10 cellular contexts compared by ENCODE assay signal in genomic region chr7:76568742-76569141, GRCh38. TPM values are rescaled to one million over a fixed set of nuclear protein-coding genes. Genes with fewer than 3 reads are reported as not detected.
A peak's percentile ranks its signal among the peaks of the same experiment; 100 is the strongest.
DNase-seq lines count a peak whose midpoint lies in the region; ATAC-seq and TF ChIP-seq lines count a peak whose summit lies in the region.
"Not testable (repeated sequence)": the region's sequence is repeated elsewhere in the genome, so short reads cannot be mapped to it uniquely, and the experiment has no call there.
"Had no signal": no experiment of that assay in that cellular context is flagged by ENCODE, and none has a peak within 500 bp of the region (broad histone marks: within the 10 kb centered on the region; RNA-seq: fewer than 3 reads in every experiment).

No MANE protein-coding gene starts in this region.

- H2BK120ac ChIP-seq in IMR-90 (ENCODE audit: low read depth, low read length), result not testable (repeated sequence)

- H3K56ac ChIP-seq in IMR-90 (ENCODE audit: extremely low read depth, insufficient read depth, low read length), result not testable (repeated sequence)

- H3K9me3 ChIP-seq in IMR-90 (ENCODE audit: control insufficient read depth, insufficient read depth, low read length); liver (ENCODE audit: control insufficient read depth in 4 of 4, low read length in 3 of 4): not testable (repeated sequence)

- not testable (repeated sequence) for H2AK9ac ChIP-seq in IMR-90 (replicated peaks; ENCODE audit: low read depth, low read length, poor library complexity)

- H4K91ac ChIP-seq in IMR-90 (ENCODE audit: insufficient read depth, low read depth, low read length), result not testable (repeated sequence)

- POLR2A ChIA-PET in IMR-90 (lab: Charles Lee; ENCODE audit: unreplicated experiment), result not testable (repeated sequence)

- ATAC-seq in IMR-90 (ENCODE audit: low read depth), result peak; percentile 74
- ATAC-seq in SK-N-SH treated with all-trans-retinoic acid at 6 μM for 48 hours, result peak; percentile 86

- not testable (repeated sequence) for H2AFZ ChIP-seq in IMR-90 (replicated peaks; ENCODE audit: low read length, poor library complexity)

- H3K9me3 Mint-ChIP-seq in chondrocyte (ENCODE audit: low read depth), result not testable (repeated sequence)

- H2BK20ac ChIP-seq in IMR-90 (ENCODE audit: low read depth, low read length), result not testable (repeated sequence)

- H3K14ac ChIP-seq in IMR-90 (replicated peaks; ENCODE audit: low read depth, low read length), result not testable (repeated sequence)

- H3K4me3 Mint-ChIP-seq in chondrocyte (ENCODE audit: unreplicated experiment), result not testable (repeated sequence)

- not testable (repeated sequence) for H2BK15ac ChIP-seq in IMR-90 (ENCODE audit: low read depth, low read length)

- TF ChIP-seq POLR2A in IMR-90 (IDR thresholded peaks at IDR 0.05; ENCODE audit: low read depth, low read length), result not testable (repeated sequence)

- not testable (repeated sequence) for H3K9ac ChIP-seq in IMR-90 (ENCODE audit: low read depth, low read length); liver (ENCODE audit: low read depth in 1 of 2, low read length in 2 of 2)

- H2BK5ac ChIP-seq in IMR-90 (ENCODE audit: low read depth, low read length, poor library complexity, severe bottlenecking), result not testable (repeated sequence)

- H3K36me3 Mint-ChIP-seq in chondrocyte (ENCODE audit: low read depth), result not testable (repeated sequence)

- not testable (repeated sequence) for H3K9me1 ChIP-seq in IMR-90 (ENCODE audit: insufficient read depth, low read length)

- H4K5ac ChIP-seq in IMR-90 (ENCODE audit: low read depth, low read length), result not testable (repeated sequence)

- in situ Hi-C loops in IMR-90 (cut with MboI; ENCODE audit: low sequenced_read_pairs), result not testable (repeated sequence)

- H2AK5ac ChIP-seq in IMR-90 (ENCODE audit: low read depth, low read length), result not testable (repeated sequence)

- not testable (repeated sequence) for H3K36me3 ChIP-seq in IMR-90 (ENCODE audit: control insufficient read depth, insufficient read depth, low read length); liver (ENCODE audit: control insufficient read depth in 4 of 4, insufficient read depth in 3 of 4, low read depth in 1 of 4, low read length in 3 of 4)

- intact Hi-C loops in IMR-90 (cut with micrococcal nuclease), result not testable (repeated sequence)

- dilution Hi-C loops in IMR-90 (cut with HindIII; ENCODE audit: low sequenced_read_pairs, unreplicated experiment), result not testable (repeated sequence)

- H3K27me3 Mint-ChIP-seq in chondrocyte (ENCODE audit: low read depth), result not testable (repeated sequence)

- not testable (repeated sequence) for H3K23ac ChIP-seq in IMR-90 (ENCODE audit: low read depth, low read length)

- not testable (repeated sequence) for H3K4ac ChIP-seq in IMR-90 (ENCODE audit: low read depth, low read length)

- H3K18ac ChIP-seq in IMR-90 (ENCODE audit: low read depth, low read length), result not testable (repeated sequence)

- not testable (repeated sequence) for H3K4me1 ChIP-seq in IMR-90 (ENCODE audit: control insufficient read depth, insufficient read depth, low read length); liver (ENCODE audit: control insufficient read depth in 4 of 4, insufficient read depth in 4 of 4, low read length in 3 of 4)

- TF ChIP-seq CTCF in IMR-90 (conservative IDR thresholded peaks at IDR 0.05; ENCODE audit: low read depth, low read length); chondrocyte (IDR thresholded peaks at IDR 0.05); fibroblast of pulmonary artery (IDR thresholded peaks at IDR 0.05; ENCODE audit: low read length, missing control alignments); liver (IDR thresholded peaks at IDR 0.05; ENCODE audit: low read depth, low read length, missing input control): not testable (repeated sequence)

- H3K4me3 ChIP-seq in IMR-90 (ENCODE audit: insufficient read depth, low read depth, low read length); fibroblast of pulmonary artery (replicated peaks; ENCODE audit: low read depth, low read length); liver (ENCODE audit: low read depth in 1 of 3, low read length in 3 of 3): not testable (repeated sequence)

- not testable (repeated sequence) for H3K27me3 ChIP-seq in IMR-90 (ENCODE audit: control insufficient read depth, insufficient read depth, low read length); liver (ENCODE audit: control insufficient read depth in 4 of 4, insufficient read depth in 4 of 4, low read length in 3 of 4)

- not testable (repeated sequence) for H4K20me1 ChIP-seq in IMR-90 (ENCODE audit: insufficient read depth, low read length)

- DNase-seq in Daoy (ENCODE audit: low read depth) (peak; percentile 18), IMR-90 (peak; percentile 61), NCI-H69 (lab: John Stamatoyannopoulos, UW) (peak; percentile 70), fibroblast of pulmonary artery (ENCODE audit: low read depth) (peak; percentile 61)
- not testable (repeated sequence) for DNase-seq in chondrocyte (ENCODE audit: low spot score)

- peaks cover 15% of the 10 kb centered on the region for H3K4me1 Mint-ChIP-seq in chondrocyte (ENCODE audit: low read depth)

- not testable (repeated sequence) for H3K27ac ChIP-seq in IMR-90 (ENCODE audit: insufficient read depth, low read length); liver (ENCODE audit: low read depth in 1 of 2, low read length in 2 of 2)

- TF ChIP-seq RAD21 in IMR-90 (IDR thresholded peaks at IDR 0.05; ENCODE audit: low read length); liver (IDR thresholded peaks at IDR 0.05): not testable (repeated sequence)

- H4K8ac ChIP-seq in IMR-90 (ENCODE audit: low read depth in 2 of 2, low read length in 2 of 2), result not testable (repeated sequence)

- CTCF ChIA-PET in IMR-90 (lab: Yijun Ruan, JAX), result not testable (repeated sequence)

- peaks cover 6 to 27% of the 10 kb centered on the region in 2 experiments for H3K79me1 ChIP-seq in IMR-90 (ENCODE audit: low read depth in 1 of 2, low read length in 2 of 2)

- not testable (repeated sequence) for BruUV-seq in IMR-90 (replicated peaks; lab: Mats Ljungman, UMichigan)

- H3K27ac Mint-ChIP-seq in chondrocyte (ENCODE audit: unreplicated experiment), result peak overlapping the region; percentile 54

- H3K4me2 ChIP-seq in IMR-90 (ENCODE audit: low read depth, low read length), result not testable (repeated sequence)

TF ChIP-seq in liver, 16 proteins besides CTCF, POLR2A, EP300 and RAD21:
- peak in 1 of 2 donors; percentile 36 for TF ChIP-seq JUND (IDR thresholded peaks at IDR 0.05)
- TF ChIP-seq HNF4A (conservative IDR thresholded peaks at IDR 0.05), result peak; percentile 10 to 36

RNA-seq across cellular contexts. Expression of gene SPDYE16, which starts 25.6 kb away (rescaled TPM):
- under 0.01 TPM in 1 of 2 replicates, not detected in the other for total RNA-seq in Daoy (2014; rRNA removed; shearing (Covaris generic))
- total RNA-seq in IMR-90 (2012; rRNA removed), result not detected in 2 replicates
- polyA plus RNA-seq in IMR-90 (2012; rRNA removed), result not detected in 2 replicates
- 0.03 TPM in 1 of 2 replicates, not detected in the other for polyA plus RNA-seq in IMR-90 (2012; cell fraction: cytosol; rRNA removed)
- 0.02 and 0.11 TPM in 2 replicates for polyA plus RNA-seq in IMR-90 (2012; cell fraction: nucleus; rRNA removed; ENCODE audit: low replicate concordance)
- 0.36 TPM in 1 of 3 replicates, not detected in the others for total RNA-seq in chondrocyte
- under 1 TPM; 0.17 to 0.28 TPM for total RNA-seq in liver
- polyA plus RNA-seq in liver, result under 1 TPM; 0.05 to 0.50 TPM
- total RNA-seq: esophagus squamous epithelium, H9, SK-MEL-5 had no signal

RNA-seq across cellular contexts. Expression of gene POMZP3, which starts 58.3 kb away (rescaled TPM):
- total RNA-seq in Daoy (2014; rRNA removed; shearing (Covaris generic)), result 2.9 and 4.4 TPM in 2 replicates
- total RNA-seq in IMR-90 (2012; rRNA removed) (1.1 and 1.4 TPM in 2 replicates), chondrocyte (5.3 to 7.8 TPM (median 7.6 TPM) in 3 replicates), liver (1 to 10 TPM in 1 of 2 donors, under 1 TPM in 1; 0.67 to 1.9 TPM)
- polyA plus RNA-seq in IMR-90 (2012; rRNA removed) (4.8 and 5.2 TPM in 2 replicates), liver (1 to 10 TPM; 1.8 to 3.0 TPM)
- polyA plus RNA-seq in IMR-90 (2012; cell fraction: cytosol; rRNA removed), result 3.0 and 3.1 TPM in 2 replicates
- 4.0 and 4.1 TPM in 2 replicates for polyA plus RNA-seq in IMR-90 (2012; cell fraction: nucleus; rRNA removed; ENCODE audit: low replicate concordance)

RNA-seq across cellular contexts. Expression of gene UPK3B, which starts 58.4 kb away (rescaled TPM):
- not detected in 2 replicates for total RNA-seq in Daoy (2014; rRNA removed; shearing (Covaris generic))
- total RNA-seq in IMR-90 (2012; rRNA removed) (not detected in 2 replicates), chondrocyte (0.46 to 1.4 TPM (median 0.62 TPM) in 3 replicates), liver (under 1 TPM; 0.33 to 0.42 TPM)
- polyA plus RNA-seq in IMR-90 (2012; rRNA removed) (0.10 and 0.26 TPM in 2 replicates), liver (under 1 TPM; 0.08 to 0.38 TPM)
- polyA plus RNA-seq in IMR-90 (2012; cell fraction: cytosol; rRNA removed), result not detected in 2 replicates
- 0.29 and 0.90 TPM in 2 replicates for polyA plus RNA-seq in IMR-90 (2012; cell fraction: nucleus; rRNA removed; ENCODE audit: low replicate concordance)
- total RNA-seq: SK-MEL-5 had no signal
